ENCODE assay signal across 9 cellular contexts in the genomic region with DNA sequence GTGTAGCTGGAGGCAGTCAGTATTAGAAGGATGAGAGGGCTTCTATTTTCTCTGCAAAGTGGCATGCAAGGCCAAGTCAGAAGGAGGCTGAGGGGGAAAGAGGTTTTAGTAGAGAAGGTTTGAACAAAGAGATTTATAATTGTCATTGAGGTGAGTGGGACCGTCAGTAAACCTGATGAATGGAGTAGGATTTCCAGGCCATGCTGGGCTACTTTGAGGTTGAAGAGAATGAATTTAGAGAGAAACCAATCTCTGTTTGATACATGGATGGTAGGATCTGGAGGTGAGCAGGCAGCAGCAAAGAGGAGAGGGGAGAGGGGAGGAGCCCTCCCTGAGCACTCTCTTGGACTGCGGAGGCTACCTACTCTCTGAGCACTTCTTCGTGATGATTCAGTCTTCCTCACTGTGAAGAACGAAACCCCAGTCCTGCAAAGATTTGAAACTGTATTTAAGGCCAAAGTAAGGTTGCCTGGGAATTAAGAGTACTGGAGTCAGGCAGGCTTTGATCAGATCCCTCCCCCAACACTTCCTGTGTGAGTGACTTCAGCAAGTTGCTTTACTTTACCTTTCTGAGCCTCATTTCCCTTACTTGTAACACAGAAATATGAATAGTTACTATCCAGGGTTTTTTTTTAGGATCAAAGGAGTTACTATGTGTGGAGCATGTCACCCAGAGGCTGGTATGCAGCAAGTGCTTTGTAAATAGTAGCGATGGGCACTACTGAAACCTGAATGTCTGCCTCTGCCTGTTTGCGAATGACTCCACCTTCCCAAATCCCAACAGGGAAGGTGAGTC.
DNase-seq lines count a peak whose midpoint lies in the region; ATAC-seq and TF ChIP-seq lines count a peak whose summit lies in the region.
"Had no signal": no experiment of that assay in that cellular context is flagged by ENCODE, and none has a peak within 500 bp of the region (broad histone marks: within the 10 kb centered on the region; RNA-seq: fewer than 3 reads in every experiment).

No MANE protein-coding gene starts in this region.

- H3K27me3 ChIP-seq in thyroid gland, result no peaks in the 10 kb centered on the region
- H3K27me3 ChIP-seq in BE2C, result no peaks in the 10 kb centered on the region

- intact Hi-C loops in activated naive CD4-positive, alpha-beta T cell treated with anti-CD3 and anti-CD28 coated beads for 36 hours (cut with micrococcal nuclease), result loop anchor here (1.0 to 2.0 kb wide), 7 partner anchors 34 to 181 kb away; no protein-coding TSS in a partner anchor
- intact Hi-C loops in left colon (cut with DNase I, micrococcal nuclease), result no loop called here
- intact Hi-C loops in thyroid gland (cut with DNase I), result no loop called here

- H3K4me1 Mint-ChIP-seq in activated naive CD4-positive, alpha-beta T cell treated with anti-CD3 and anti-CD28 coated beads for 36 hours (ENCODE audit: low read depth), result peaks cover 73% of the 10 kb centered on the region
- peaks cover 58% of the 10 kb centered on the region for H3K4me1 Mint-ChIP-seq in activated CD4-positive, alpha-beta memory T cell treated with anti-CD3 and anti-CD28 coated beads, Interleukin-2, amount 10 ng/mL, durations not matched to agents 7 days and 5 days

- TF ChIP-seq CTCF in thyroid gland (IDR thresholded peaks at IDR 0.05) (no peak), BE2C (IDR thresholded peaks at IDR 0.05; ENCODE audit: low read depth, low read length) (no peak)

- H3K27me3 Mint-ChIP-seq in activated naive CD4-positive, alpha-beta T cell treated with anti-CD3 and anti-CD28 coated beads for 36 hours (ENCODE audit: low read depth), result no peaks in the 10 kb centered on the region
- no peaks in the 10 kb centered on the region for H3K27me3 Mint-ChIP-seq in activated CD4-positive, alpha-beta memory T cell treated with anti-CD3 and anti-CD28 coated beads, Interleukin-2, amount 10 ng/mL, durations not matched to agents 7 days and 5 days

- DNase-seq in activated naive CD4-positive, alpha-beta T cell treated with anti-CD3 and anti-CD28 coated beads for 36 hours, result peak; percentile 56
- DNase-seq in activated naive CD4-positive, alpha-beta T cell treated with Interleukin-2 at 50 U/mL for 16 hours, result no peak
- DNase-seq in activated CD4-positive, alpha-beta memory T cell treated with anti-CD3 and anti-CD28 coated beads, Interleukin-2, amount 10 ng/mL, durations not matched to agents 7 days and 5 days, result no peak
- DNase-seq in left colon (no peak), thyroid gland (no peak), BE2C (no peak)
- no peak for DNase-seq in stimulated activated naive CD4-positive, alpha-beta T cell treated with Interleukin-2 at 50 U/mL for 16 hours (lab: John Stamatoyannopoulos, UW)
- DNase-seq: SW 1271 had no signal

- no peaks in the 10 kb centered on the region for H3K9me3 ChIP-seq in thyroid gland
- H3K9me3 ChIP-seq in BE2C, result no peaks in the 10 kb centered on the region

- H3K36me3 ChIP-seq in thyroid gland (peaks cover 0 to 5% of the 10 kb centered on the region in 2 donors), BE2C (no peaks in the 10 kb centered on the region)

- H3K4me3 ChIP-seq in thyroid gland (replicated peaks in 1 of 3) (no peak overlapping the region), BE2C (ENCODE audit: low read depth, low read length) (no peak overlapping the region)

- WGBS in thyroid gland, 2 donors, result 85% methylated on average over 6 of the region's 6 CpGs

- peak overlapping the region; percentile 10 for H3K4me3 Mint-ChIP-seq in activated naive CD4-positive, alpha-beta T cell treated with anti-CD3 and anti-CD28 coated beads for 36 hours
- no peak overlapping the region for H3K4me3 Mint-ChIP-seq in activated CD4-positive, alpha-beta memory T cell treated with anti-CD3 and anti-CD28 coated beads, Interleukin-2, amount 10 ng/mL, durations not matched to agents 7 days and 5 days

- H3K9me3 Mint-ChIP-seq in activated naive CD4-positive, alpha-beta T cell treated with anti-CD3 and anti-CD28 coated beads for 36 hours, result no peaks in the 10 kb centered on the region
- H3K9me3 Mint-ChIP-seq in activated CD4-positive, alpha-beta memory T cell treated with anti-CD3 and anti-CD28 coated beads, Interleukin-2, amount 10 ng/mL, durations not matched to agents 7 days and 5 days, result no peaks in the 10 kb centered on the region

- CTCF ChIA-PET in activated naive CD4-positive, alpha-beta T cell treated with anti-CD3 and anti-CD28 coated beads for 36 hours (lab: Charles Lee), result interaction anchor here (0.6 kb wide), 1 partner anchor 135 kb away, joined by 3 read pairs; no protein-coding TSS in a partner anchor
- CTCF ChIA-PET in activated CD4-positive, alpha-beta memory T cell treated with anti-CD3 and anti-CD28 coated beads, Interleukin-2, amount 10 ng/mL, durations not matched to agents 7 days and 5 days (lab: Charles Lee), result interaction anchor here (1.2 to 1.5 kb wide), 3 partner anchors 33 to 76 kb away, joined by 3 to 4 read pairs (median 3); partner anchors contain the start of gene RPL39L

- ATAC-seq in left colon (peak; percentile 18), HG02885 (IDR thresholded peaks at IDR 0.05; ENCODE audit: poor library complexity, unreplicated experiment) (no peak)

- H3K27ac ChIP-seq in thyroid gland, result peak overlapping the region; percentile 27 to 64 (median 56)

- TF ChIP-seq POLR2A in thyroid gland (IDR thresholded peaks at IDR 0.05), result no peak

- H3K36me3 Mint-ChIP-seq in activated naive CD4-positive, alpha-beta T cell treated with anti-CD3 and anti-CD28 coated beads for 36 hours (ENCODE audit: low read depth), result peaks cover 62% of the 10 kb centered on the region
- peaks cover 79% of the 10 kb centered on the region for H3K36me3 Mint-ChIP-seq in activated CD4-positive, alpha-beta memory T cell treated with anti-CD3 and anti-CD28 coated beads, Interleukin-2, amount 10 ng/mL, durations not matched to agents 7 days and 5 days (ENCODE audit: low read depth)

- POLR2A ChIA-PET in activated CD4-positive, alpha-beta memory T cell treated with anti-CD3 and anti-CD28 coated beads, Interleukin-2, amount 10 ng/mL, durations not matched to agents 7 days and 5 days (lab: Charles Lee), result interaction anchor here (0.7 kb wide), 1 partner anchor 22 kb away, joined by 4 read pairs; no protein-coding TSS in a partner anchor

- H3K27ac Mint-ChIP-seq in activated naive CD4-positive, alpha-beta T cell treated with anti-CD3 and anti-CD28 coated beads for 36 hours, result peak overlapping the region; percentile 81
- peak overlapping the region; percentile 65 for H3K27ac Mint-ChIP-seq in activated CD4-positive, alpha-beta memory T cell treated with anti-CD3 and anti-CD28 coated beads, Interleukin-2, amount 10 ng/mL, durations not matched to agents 7 days and 5 days

- peaks cover 12 to 30% of the 10 kb centered on the region in 2 donors for H3K4me1 ChIP-seq in thyroid gland
- no peaks in the 10 kb centered on the region for H3K4me1 ChIP-seq in BE2C
